In genomic region chr1:8858112-8858668, GRCh38 we compare ENCODE assay signal across 9 cellular contexts. TPM values are rescaled to one million over a fixed set of nuclear protein-coding genes. Genes with fewer than 3 reads are reported as not detected.
A peak's percentile ranks its signal among the peaks of the same experiment; 100 is the strongest.
DNase-seq lines count a peak whose midpoint lies in the region; ATAC-seq and TF ChIP-seq lines count a peak whose summit lies in the region.
"Had no signal": no experiment of that assay in that cellular context is flagged by ENCODE, and none has a peak within 500 bp of the region (broad histone marks: within the 10 kb centered on the region; RNA-seq: fewer than 3 reads in every experiment).

No MANE protein-coding gene starts in this region.

- no peaks in the 10 kb centered on the region for H3K9me3 Mint-ChIP-seq in activated CD8-positive, alpha-beta memory T cell treated with anti-CD3 and anti-CD28 coated beads, Interleukin-2, amount 10 ng/mL, durations not matched to agents 7 days and 5 days (ENCODE audit: low read depth)
- no peaks in the 10 kb centered on the region for H3K9me3 Mint-ChIP-seq in activated CD4-positive, alpha-beta memory T cell treated with anti-CD3 and anti-CD28 coated beads, Interleukin-2, amount 10 ng/mL, durations not matched to agents 7 days and 5 days
- H3K9me3 Mint-ChIP-seq: CD4-positive, CD25-positive, alpha-beta regulatory T cell had no signal

- intact Hi-C loops in right cardiac atrium (cut with DNase I), result no loop called here
- intact Hi-C loops in thyroid gland (cut with DNase I), result no loop called here

- H3K4me1 ChIP-seq in right cardiac atrium (ENCODE audit: control insufficient read depth, insufficient read depth, low read length) (peaks cover 4% of the 10 kb centered on the region), thyroid gland (peaks cover 19 to 29% of the 10 kb centered on the region in 2 donors)

- peak overlapping the region; percentile 90 for H3K27ac Mint-ChIP-seq in activated CD8-positive, alpha-beta memory T cell treated with anti-CD3 and anti-CD28 coated beads, Interleukin-2, amount 10 ng/mL, durations not matched to agents 7 days and 5 days
- peak overlapping the region; percentile 77 for H3K27ac Mint-ChIP-seq in activated CD4-positive, alpha-beta memory T cell treated with anti-CD3 and anti-CD28 coated beads, Interleukin-2, amount 10 ng/mL, durations not matched to agents 7 days and 5 days

- H3K4me3 Mint-ChIP-seq in activated CD8-positive, alpha-beta memory T cell treated with anti-CD3 and anti-CD28 coated beads, Interleukin-2, amount 10 ng/mL, durations not matched to agents 7 days and 5 days, result peak overlapping the region; percentile 6
- H3K4me3 Mint-ChIP-seq in activated CD4-positive, alpha-beta memory T cell treated with anti-CD3 and anti-CD28 coated beads, Interleukin-2, amount 10 ng/mL, durations not matched to agents 7 days and 5 days, result peak overlapping the region; percentile 18
- H3K4me3 Mint-ChIP-seq: CD4-positive, CD25-positive, alpha-beta regulatory T cell had no signal

- no peaks in the 10 kb centered on the region for H3K27me3 Mint-ChIP-seq in activated CD8-positive, alpha-beta memory T cell treated with anti-CD3 and anti-CD28 coated beads, Interleukin-2, amount 10 ng/mL, durations not matched to agents 7 days and 5 days
- no peaks in the 10 kb centered on the region for H3K27me3 Mint-ChIP-seq in activated CD4-positive, alpha-beta memory T cell treated with anti-CD3 and anti-CD28 coated beads, Interleukin-2, amount 10 ng/mL, durations not matched to agents 7 days and 5 days
- H3K27me3 Mint-ChIP-seq: CD4-positive, CD25-positive, alpha-beta regulatory T cell had no signal

- DNase-seq in activated CD8-positive, alpha-beta memory T cell treated with anti-CD3 and anti-CD28 coated beads, Interleukin-2, amount 10 ng/mL, durations not matched to agents 7 days and 5 days, result peak; percentile 79
- no peak for DNase-seq in activated CD8-positive, alpha-beta memory T cell treated with anti-CD3 and anti-CD28 coated beads, Interleukin-2, amount 50 U/mL, for 4 hours
- peak; percentile 54 for DNase-seq in activated CD4-positive, alpha-beta memory T cell treated with anti-CD3 and anti-CD28 coated beads, Interleukin-2, amount 10 ng/mL, durations not matched to agents 7 days and 5 days
- DNase-seq in right cardiac atrium (no peak), thyroid gland (no peak), HPDE6-E6E7 (ENCODE audit: extremely low spot score) (no peak), NCI-H187 (lab: John Stamatoyannopoulos, UW) (no peak), mucosa of gallbladder (ENCODE audit: low spot score) (no peak)
- DNase-seq: CD4-positive, CD25-positive, alpha-beta regulatory T cell had no signal

- H3K4me3 ChIP-seq in right cardiac atrium (ENCODE audit: low read length), result no peak overlapping the region
- no peak overlapping the region for H3K4me3 ChIP-seq in thyroid gland (replicated peaks in 1 of 3)

- CTCF ChIA-PET in activated CD8-positive, alpha-beta memory T cell treated with anti-CD3 and anti-CD28 coated beads, Interleukin-2, amount 10 ng/mL, durations not matched to agents 7 days and 5 days (lab: Charles Lee), result interaction anchor here (1.0 to 8.0 kb wide), 15 partner anchors 9 to 154 kb away, joined by 3 to 86 read pairs (median 5); partner anchors contain the start of gene ENO1
- CTCF ChIA-PET in activated CD4-positive, alpha-beta memory T cell treated with anti-CD3 and anti-CD28 coated beads, Interleukin-2, amount 10 ng/mL, durations not matched to agents 7 days and 5 days (lab: Charles Lee), result interaction anchor here (0.8 to 7.6 kb wide), 10 partner anchors 10 to 147 kb away, joined by 3 to 72 read pairs (median 6); partner anchors contain the start of gene ENO1

- peaks cover 27 to 41% of the 10 kb centered on the region in 2 donors for H3K36me3 ChIP-seq in thyroid gland

- TF ChIP-seq POLR2A in thyroid gland (IDR thresholded peaks at IDR 0.05), result no peak

- H3K27ac ChIP-seq in right cardiac atrium (ENCODE audit: low read length) (peak overlapping the region; percentile 18), thyroid gland (peak overlapping the region; percentile 4 to 74 (median 45))

- H3K36me3 Mint-ChIP-seq in activated CD8-positive, alpha-beta memory T cell treated with anti-CD3 and anti-CD28 coated beads, Interleukin-2, amount 10 ng/mL, durations not matched to agents 7 days and 5 days, result peaks cover 65% of the 10 kb centered on the region
- peaks cover 65% of the 10 kb centered on the region for H3K36me3 Mint-ChIP-seq in activated CD4-positive, alpha-beta memory T cell treated with anti-CD3 and anti-CD28 coated beads, Interleukin-2, amount 10 ng/mL, durations not matched to agents 7 days and 5 days (ENCODE audit: low read depth)

- 21% methylated on average over 2 of the region's 2 CpGs for WGBS in right cardiac atrium
- 38 to 48% methylated on average over 1 to 2 of the region's 2 CpGs for WGBS in thyroid gland, 2 donors

- no peaks in the 10 kb centered on the region for H3K27me3 ChIP-seq in right cardiac atrium (ENCODE audit: control insufficient read depth, insufficient read depth)
- H3K27me3 ChIP-seq in thyroid gland, result no peaks in the 10 kb centered on the region

- H3K9me3 ChIP-seq in right cardiac atrium (ENCODE audit: control insufficient read depth, low read length), result no peaks in the 10 kb centered on the region
- no peaks in the 10 kb centered on the region for H3K9me3 ChIP-seq in thyroid gland

- ATAC-seq in activated CD8-positive, alpha-beta memory T cell treated with anti-CD3 and anti-CD28 coated beads, Interleukin-2, amount 10 ng/mL, durations not matched to agents 7 days and 5 days, result peak; percentile 63
- ATAC-seq in right cardiac atrium, result peak; percentile 48 to 79

- no peak for TF ChIP-seq CTCF in thyroid gland (IDR thresholded peaks at IDR 0.05)

- H3K4me1 Mint-ChIP-seq in activated CD8-positive, alpha-beta memory T cell treated with anti-CD3 and anti-CD28 coated beads, Interleukin-2, amount 10 ng/mL, durations not matched to agents 7 days and 5 days, result peaks cover 51% of the 10 kb centered on the region
- H3K4me1 Mint-ChIP-seq in activated CD4-positive, alpha-beta memory T cell treated with anti-CD3 and anti-CD28 coated beads, Interleukin-2, amount 10 ng/mL, durations not matched to agents 7 days and 5 days, result peaks cover 48% of the 10 kb centered on the region

- POLR2A ChIA-PET in activated CD4-positive, alpha-beta memory T cell treated with anti-CD3 and anti-CD28 coated beads, Interleukin-2, amount 10 ng/mL, durations not matched to agents 7 days and 5 days (lab: Charles Lee), result interaction anchor here (1.1 to 14.5 kb wide), 6 partner anchors 10 to 147 kb away, joined by 3 to 221 read pairs (median 16); partner anchors contain the start of gene ENO1

RNA-seq across cellular contexts. Expression of gene ENO1, which starts 20.3 kb away (rescaled TPM):
- total RNA-seq in activated CD8-positive, alpha-beta memory T cell treated with anti-CD3 and anti-CD28 coated beads, Interleukin-2, amount 10 ng/mL, durations not matched to agents 7 days and 5 days, result 1,000 to 10,000 TPM; 2,070 to 2,300 TPM
- total RNA-seq in activated CD4-positive, alpha-beta memory T cell treated with anti-CD3 and anti-CD28 coated beads, Interleukin-2, amount 10 ng/mL, durations not matched to agents 7 days and 5 days, result 1,000 to 10,000 TPM; 2,453 to 2,472 TPM
- 100 to 1,000 TPM; 146 to 335 (median 212) TPM for total RNA-seq in right cardiac atrium
- polyA plus RNA-seq in right cardiac atrium, result 138 TPM
- total RNA-seq in thyroid gland, result 100 to 1,000 TPM; 355 to 741 (median 478) TPM
- total RNA-seq in mucosa of gallbladder, result 631 TPM

RNA-seq across cellular contexts. Expression of gene RERE, which starts 40.8 kb away (rescaled TPM):
- total RNA-seq in activated CD8-positive, alpha-beta memory T cell treated with anti-CD3 and anti-CD28 coated beads, Interleukin-2, amount 10 ng/mL, durations not matched to agents 7 days and 5 days, result 10 to 100 TPM; 38.3 TPM
- 100 to 1,000 TPM in 1 of 2 experiments, 10 to 100 TPM in 1; 96.6 to 101 TPM for total RNA-seq in activated CD4-positive, alpha-beta memory T cell treated with anti-CD3 and anti-CD28 coated beads, Interleukin-2, amount 10 ng/mL, durations not matched to agents 7 days and 5 days
- total RNA-seq in right cardiac atrium (100 to 1,000 TPM; 155 to 175 (median 162) TPM), thyroid gland (100 to 1,000 TPM; 118 to 244 (median 131) TPM), mucosa of gallbladder (134 TPM)
- polyA plus RNA-seq in right cardiac atrium, result 72.4 TPM

Comparison
In these comparisons a context has a peak if more than half of its experiments do, and no peak if none do; other contexts are left out.
1. DNase-seq: peak in activated CD8-positive, alpha-beta memory T cell treated with anti-CD3 and anti-CD28 coated beads, Interleukin-2, amount 10 ng/mL, durations not matched to agents 7 days and 5 days (single experiment) and activated CD4-positive, alpha-beta memory T cell treated with anti-CD3 and anti-CD28 coated beads, Interleukin-2, amount 10 ng/mL, durations not matched to agents 7 days and 5 days (single experiment); none in activated CD8-positive, alpha-beta memory T cell treated with anti-CD3 and anti-CD28 coated beads, Interleukin-2, amount 50 U/mL, for 4 hours (single experiment), right cardiac atrium (0 of 3), thyroid gland (0 of 2), HPDE6-E6E7 (single experiment), NCI-H187 (0 of 2) and mucosa of gallbladder (single experiment).